ENCODE assay signal across 1 cellular context in the genomic region with DNA sequence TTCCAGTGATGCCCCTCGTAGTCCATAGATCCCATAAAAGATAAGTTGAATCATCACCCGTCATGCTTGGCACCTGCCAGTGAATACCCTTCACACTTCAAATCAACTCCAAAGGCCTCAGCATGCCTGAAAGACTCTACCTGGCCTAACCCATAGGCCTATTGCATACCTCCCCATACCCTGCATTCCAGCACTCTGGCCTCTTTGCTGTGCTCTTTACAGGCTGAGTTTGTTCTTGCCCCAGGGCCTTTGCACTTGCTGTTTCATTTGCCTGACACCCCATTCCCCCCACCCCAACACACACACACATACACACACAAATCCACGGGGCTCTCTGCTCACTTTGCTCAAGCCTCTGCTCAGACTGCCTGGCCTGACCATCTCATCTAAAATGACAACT.
TF ChIP-seq lines count a peak whose summit lies in the region.

No MANE protein-coding gene starts in this region.

TF ChIP-seq in HepG2, 621 proteins besides CTCF, POLR2A, EP300 and RAD21 (continued from another document):
- TF ChIP-seq, protein P1, sequence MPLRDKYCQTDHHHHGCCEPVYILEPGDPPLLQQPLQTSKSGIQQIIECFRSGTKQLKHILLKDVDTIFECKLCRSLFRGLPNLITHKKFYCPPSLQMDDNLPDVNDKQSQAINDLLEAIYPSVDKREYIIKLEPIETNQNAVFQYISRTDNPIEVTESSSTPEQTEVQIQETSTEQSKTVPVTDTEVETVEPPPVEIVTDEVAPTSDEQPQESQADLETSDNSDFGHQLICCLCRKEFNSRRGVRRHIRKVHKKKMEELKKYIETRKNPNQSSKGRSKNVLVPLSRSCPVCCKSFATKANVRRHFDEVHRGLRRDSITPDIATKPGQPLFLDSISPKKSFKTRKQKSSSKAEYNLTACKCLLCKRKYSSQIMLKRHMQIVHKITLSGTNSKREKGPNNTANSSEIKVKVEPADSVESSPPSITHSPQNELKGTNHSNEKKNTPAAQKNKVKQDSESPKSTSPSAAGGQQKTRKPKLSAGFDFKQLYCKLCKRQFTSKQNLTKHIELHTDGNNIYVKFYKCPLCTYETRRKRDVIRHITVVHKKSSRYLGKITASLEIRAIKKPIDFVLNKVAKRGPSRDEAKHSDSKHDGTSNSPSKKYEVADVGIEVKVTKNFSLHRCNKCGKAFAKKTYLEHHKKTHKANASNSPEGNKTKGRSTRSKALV (CRISPR knock-in tag; IDR thresholded peaks at IDR 0.05), result 0 out of 2 replicates have a peak, but pooled peaks have one; percentile 27
- TF ChIP-seq ZMYM3 (CRISPR knock-in tag; IDR thresholded peaks at IDR 0.05), result 0 out of 2 replicates have a peak, but pooled peaks have one; percentile 28
- TF ChIP-seq ZNF263 (CRISPR knock-in tag; IDR thresholded peaks at IDR 0.05), result no peak
- TF ChIP-seq RELA (CRISPR knock-in tag; IDR thresholded peaks at IDR 0.05), result no peak
